9 cellular contexts compared by ENCODE assay signal in the genomic region with DNA sequence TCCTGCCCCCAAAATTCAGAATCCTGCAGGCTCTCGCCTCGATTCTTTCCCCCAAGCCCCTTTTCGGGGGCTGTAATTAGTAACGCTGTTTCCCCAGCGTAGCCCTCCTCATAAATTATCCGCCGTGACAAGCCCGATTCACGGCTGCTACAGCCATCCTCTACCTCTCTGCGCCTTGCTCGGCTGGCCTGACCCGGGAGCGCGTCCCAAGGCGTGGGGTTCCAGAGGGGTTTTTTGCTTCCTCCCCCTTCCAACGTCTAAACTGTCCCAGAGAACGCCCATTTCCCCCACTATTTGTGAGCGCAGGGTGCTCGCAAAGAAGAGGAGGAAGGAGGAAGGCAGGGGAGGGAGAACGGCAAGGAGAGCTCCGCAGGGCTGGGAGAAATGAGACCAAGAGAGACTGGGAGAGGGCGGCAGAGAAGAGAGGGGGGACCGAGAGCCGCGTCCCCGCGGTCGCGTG. TPM values are rescaled to one million over a fixed set of nuclear protein-coding genes. Genes with fewer than 3 reads are reported as not detected.
DNase-seq lines count a peak whose midpoint lies in the region; ATAC-seq, FAIRE-seq and TF ChIP-seq lines count a peak whose summit lies in the region.
"Had no signal": no experiment of that assay in that cellular context is flagged by ENCODE, and none has a peak within 500 bp of the region (broad histone marks: within the 10 kb centered on the region; RNA-seq: fewer than 3 reads in every experiment).

No MANE protein-coding gene starts in this region.

- FAIRE-seq in kidney (lab: Jason Lieb, UNC): no peak

- intact Hi-C loops in kidney (cut with DNase I): no loop called here

- TF ChIP-seq CTCF in kidney (IDR thresholded peaks at IDR 0.05; ENCODE audit: borderline replicate concordance, extremely low read depth, insufficient read depth): no peak
- TF ChIP-seq CTCF in upper lobe of left lung (IDR thresholded peaks at IDR 0.05): no peak

- no peak for DNase-seq in activated T-cell treated with anti-CD3 and anti-CD28 coated beads, Interleukin-2, amount 50 U/mL, for 72 hours
- DNase-seq in activated T-cell treated with anti-CD3 and anti-CD28 coated beads, Interleukin-2, amount 50 U/mL, for 4 hours: no peak
- no peak for DNase-seq in kidney
- DNase-seq in upper lobe of left lung: peak in 1 of 2 donors; percentile 50
- DNase-seq in GOT3 (lab: John Stamatoyannopoulos, UW): no peak
- DNase-seq: anterior cingulate cortex; CD4-positive, CD25-positive, alpha-beta regulatory T cell; NCI-H69 had no signal

- no peaks in the 10 kb centered on the region for H3K9me3 Mint-ChIP-seq in activated T-cell treated with anti-CD3 and anti-CD28 coated beads, Interleukin-2, amount 50 U/mL, for 72 hours
- no peaks in the 10 kb centered on the region for H3K9me3 Mint-ChIP-seq in activated T-cell treated with anti-CD3 and anti-CD28 coated beads, Interleukin-2, amount 50 U/mL, for 4 hours

- H3K4me1 Mint-ChIP-seq in activated T-cell treated with anti-CD3 and anti-CD28 coated beads, Interleukin-2, amount 50 U/mL, for 72 hours (ENCODE audit: low read depth): no peaks in the 10 kb centered on the region
- H3K4me1 Mint-ChIP-seq in activated T-cell treated with anti-CD3 and anti-CD28 coated beads, Interleukin-2, amount 50 U/mL, for 4 hours (ENCODE audit: low read depth): no peaks in the 10 kb centered on the region

- TF ChIP-seq EP300 in upper lobe of left lung (IDR thresholded peaks at IDR 0.05): no peak

- peak overlapping the region; percentile 53 to 63 for H3K4me3 Mint-ChIP-seq in activated T-cell treated with anti-CD3 and anti-CD28 coated beads, Interleukin-2, amount 50 U/mL, for 72 hours
- H3K4me3 Mint-ChIP-seq in activated T-cell treated with anti-CD3 and anti-CD28 coated beads, Interleukin-2, amount 50 U/mL, for 4 hours: no peak overlapping the region

- no peak overlapping the region for H3K27ac Mint-ChIP-seq in activated T-cell treated with anti-CD3 and anti-CD28 coated beads, Interleukin-2, amount 50 U/mL, for 72 hours
- H3K27ac Mint-ChIP-seq: CD4-positive, CD25-positive, alpha-beta regulatory T cell had no signal

- WGBS in upper lobe of left lung, 2 donors: 25 to 33% methylated on average over 29 of the region's 29 CpGs

- peaks cover 2 to 7% of the 10 kb centered on the region in 2 donors for H3K36me3 ChIP-seq in kidney (ENCODE audit: control insufficient read depth in 1 of 2, insufficient read depth in 2 of 2, low read length in 2 of 2)
- H3K36me3 ChIP-seq in upper lobe of left lung: no peaks in the 10 kb centered on the region

- no peak for TF ChIP-seq POLR2A in upper lobe of left lung (IDR thresholded peaks at IDR 0.05)

- peaks cover 0 to 15% (median 7%) of the 10 kb centered on the region in 4 donors for H3K27me3 ChIP-seq in upper lobe of left lung

- H3K27ac ChIP-seq in kidney (ENCODE audit: low read depth in 2 of 2, low read length in 2 of 2) (peak overlapping the region; percentile 97), upper lobe of left lung (peak overlapping the region; percentile 94 to 98 (median 96))

- peaks cover 49% of the 10 kb centered on the region for H3K27me3 Mint-ChIP-seq in activated T-cell treated with anti-CD3 and anti-CD28 coated beads, Interleukin-2, amount 50 U/mL, for 72 hours (ENCODE audit: low read depth)
- peaks cover 60% of the 10 kb centered on the region for H3K27me3 Mint-ChIP-seq in activated T-cell treated with anti-CD3 and anti-CD28 coated beads, Interleukin-2, amount 50 U/mL, for 4 hours (ENCODE audit: low read depth)

- H3K9ac ChIP-seq in kidney (ENCODE audit: low read length in 2 of 2): peak overlapping the region; percentile 94 to 97

- no peak for ATAC-seq in activated T-cell treated with anti-CD3 and anti-CD28 coated beads, Interleukin-2, amount 50 U/mL, for 72 hours (replicated peaks in 1 of 2)
- no peak for ATAC-seq in activated T-cell treated with anti-CD3 and anti-CD28 coated beads, Interleukin-2, amount 50 U/mL, for 4 hours
- ATAC-seq in upper lobe of left lung (ENCODE audit: low FRiP score in 2 of 2): no peak
- ATAC-seq in HG03196 (IDR thresholded peaks at IDR 0.05; ENCODE audit: unreplicated experiment): no peak

- H3K36me3 Mint-ChIP-seq in activated T-cell treated with anti-CD3 and anti-CD28 coated beads, Interleukin-2, amount 50 U/mL, for 72 hours (ENCODE audit: insufficient read depth in 2 of 2): no peaks in the 10 kb centered on the region
- no peaks in the 10 kb centered on the region for H3K36me3 Mint-ChIP-seq in activated T-cell treated with anti-CD3 and anti-CD28 coated beads, Interleukin-2, amount 50 U/mL, for 4 hours (ENCODE audit: insufficient read depth)
- H3K36me3 Mint-ChIP-seq: CD4-positive, CD25-positive, alpha-beta regulatory T cell had no signal

- peaks cover 8 to 18% of the 10 kb centered on the region in 2 donors for H3K4me1 ChIP-seq in kidney (ENCODE audit: control insufficient read depth in 1 of 2, insufficient read depth in 1 of 2, low read depth in 1 of 2, low read length in 2 of 2)
- peaks cover 4 to 25% (median 4%) of the 10 kb centered on the region in 4 donors for H3K4me1 ChIP-seq in upper lobe of left lung

- H3K4me3 ChIP-seq in kidney (ENCODE audit: low read length in 2 of 2) (peak overlapping the region; percentile 75 to 89), upper lobe of left lung (peak overlapping the region; percentile 47 to 74 (median 56))

- no peaks in the 10 kb centered on the region for H3K9me3 ChIP-seq in kidney (ENCODE audit: control insufficient read depth in 1 of 2, low read length in 2 of 2)
- H3K9me3 ChIP-seq in upper lobe of left lung: no peaks in the 10 kb centered on the region

RNA-seq across cellular contexts. Expression of a gene that starts 0.9 kb away (rescaled TPM):
- under 1 TPM in 1 of 2 donors, not detected in 1; 0.14 TPM for total RNA-seq in activated T-cell treated with anti-CD3 and anti-CD28 coated beads, Interleukin-2, amount 50 U/mL, for 72 hours
- not detected for total RNA-seq in activated T-cell treated with anti-CD3 and anti-CD28 coated beads, Interleukin-2, amount 50 U/mL, for 4 hours
- total RNA-seq in kidney: 38.0 TPM
- 19.4 TPM for polyA plus RNA-seq in kidney (ENCODE audit: insufficient read depth, low read depth, low replicate concordance)
- 10 to 100 TPM in 5 of 6 donors, 1 to 10 TPM in 1; 7.8 to 79.9 (median 16.9) TPM for total RNA-seq in upper lobe of left lung
- total RNA-seq: CD4-positive, CD25-positive, alpha-beta regulatory T cell had no signal
- polyA plus RNA-seq: CD4-positive, CD25-positive, alpha-beta regulatory T cell had no signal

RNA-seq across cellular contexts. Expression of a gene that starts 5.0 kb away (rescaled TPM):
- under 1 TPM in 1 of 2 donors, not detected in 1; 0.31 TPM for total RNA-seq in activated T-cell treated with anti-CD3 and anti-CD28 coated beads, Interleukin-2, amount 50 U/mL, for 72 hours
- total RNA-seq in activated T-cell treated with anti-CD3 and anti-CD28 coated beads, Interleukin-2, amount 50 U/mL, for 4 hours: not detected
- total RNA-seq in kidney (22.0 TPM), upper lobe of left lung (1 to 10 TPM in 4 of 6 donors, under 1 TPM in 1, not detected in 1; 0.61 to 8.4 (median 4.0) TPM)
- polyA plus RNA-seq in kidney (ENCODE audit: insufficient read depth, low read depth, low replicate concordance): 1.1 TPM
- total RNA-seq: CD4-positive, CD25-positive, alpha-beta regulatory T cell had no signal
- polyA plus RNA-seq: CD4-positive, CD25-positive, alpha-beta regulatory T cell had no signal

RNA-seq across cellular contexts. Expression of a gene that starts 9.8 kb away (rescaled TPM):
- not detected for total RNA-seq in activated T-cell treated with anti-CD3 and anti-CD28 coated beads, Interleukin-2, amount 50 U/mL, for 72 hours
- total RNA-seq in activated T-cell treated with anti-CD3 and anti-CD28 coated beads, Interleukin-2, amount 50 U/mL, for 4 hours: not detected
- total RNA-seq in kidney (21.2 TPM), upper lobe of left lung (10 to 100 TPM in 1 of 6 donors, 1 to 10 TPM in 3, under 1 TPM in 2; 0.20 to 11.4 (median 3.5) TPM)
- 6.3 TPM for polyA plus RNA-seq in kidney (ENCODE audit: insufficient read depth, low read depth, low replicate concordance)
- total RNA-seq: CD4-positive, CD25-positive, alpha-beta regulatory T cell had no signal

RNA-seq across cellular contexts. Expression of a gene that starts 12.0 kb away (rescaled TPM):
- under 1 TPM in 1 of 2 donors, not detected in 1; 0.79 TPM for total RNA-seq in activated T-cell treated with anti-CD3 and anti-CD28 coated beads, Interleukin-2, amount 50 U/mL, for 72 hours
- under 1 TPM in 1 of 3 donors, not detected in 2; 0.14 TPM for total RNA-seq in activated T-cell treated with anti-CD3 and anti-CD28 coated beads, Interleukin-2, amount 50 U/mL, for 4 hours
- total RNA-seq in kidney (11.2 TPM), upper lobe of left lung (10 to 100 TPM in 1 of 6 donors, 1 to 10 TPM in 5; 1.5 to 10.5 (median 6.2) TPM)
- polyA plus RNA-seq in kidney (ENCODE audit: insufficient read depth, low read depth, low replicate concordance): 13.0 TPM
- total RNA-seq: CD4-positive, CD25-positive, alpha-beta regulatory T cell had no signal

RNA-seq across cellular contexts. Expression of a gene that starts 13.9 kb away (rescaled TPM):
- total RNA-seq in activated T-cell treated with anti-CD3 and anti-CD28 coated beads, Interleukin-2, amount 50 U/mL, for 72 hours: not detected
- not detected for total RNA-seq in activated T-cell treated with anti-CD3 and anti-CD28 coated beads, Interleukin-2, amount 50 U/mL, for 4 hours
- total RNA-seq in kidney (31.3 TPM), upper lobe of left lung (1 to 10 TPM in 3 of 6 donors, under 1 TPM in 1, not detected in 2; 0.46 to 3.3 (median 2.5) TPM)
- 23.8 TPM for polyA plus RNA-seq in kidney (ENCODE audit: insufficient read depth, low read depth, low replicate concordance)
- total RNA-seq: CD4-positive, CD25-positive, alpha-beta regulatory T cell had no signal
- polyA plus RNA-seq: CD4-positive, CD25-positive, alpha-beta regulatory T cell had no signal

Comparison
In these comparisons a context has a peak if more than half of its experiments do, and no peak if none do; other contexts are left out.
1. RNA of a gene that starts 0.9 kb away (total RNA-seq): 38.0 TPM in kidney (single experiment) and 7.8 to 79.9 TPM in upper lobe of left lung; 0.14 TPM in activated T-cell treated with anti-CD3 and anti-CD28 coated beads, Interleukin-2, amount 50 U/mL, for 72 hours and not detected in activated T-cell treated with anti-CD3 and anti-CD28 coated beads, Interleukin-2, amount 50 U/mL, for 4 hours; every median in the first group is over 4 times any median in the second.